ENCODE assay signal across 8 cellular contexts in genomic region chr9:135085830-135086546, GRCh38. TPM values are rescaled to one million over a fixed set of nuclear protein-coding genes. Genes with fewer than 3 reads are reported as not detected.
DNase-seq lines count a peak whose midpoint lies in the region; ATAC-seq, FAIRE-seq and TF ChIP-seq lines count a peak whose summit lies in the region.

No MANE protein-coding gene starts in this region.

- H4K20me1 ChIP-seq in GM12878 (ENCODE audit: control insufficient read depth, insufficient read depth) = no peaks in the 10 kb centered on the region; the same call in 1 of the 2 replicates

- H3K27me3 ChIP-seq in BE2C (no peaks in the 10 kb centered on the region), NT2/D1 (ENCODE audit: insufficient read depth, insufficient read length) (peaks cover 30% of the 10 kb centered on the region), GM12878 (replicated peaks in 1 of 2; ENCODE audit: control insufficient read depth in 2 of 2, insufficient read depth in 2 of 2, low read length in 1 of 2) (peaks cover 3 to 4% of the 10 kb centered on the region in 2 experiments), iPS DF 6.9 (ENCODE audit: control insufficient read depth, insufficient read depth, low read length) (peaks cover 6% of the 10 kb centered on the region; the same call in 1 of the 2 replicates)

- H3K4me1 ChIP-seq in BE2C (peaks cover 4% of the 10 kb centered on the region), NT2/D1 (ENCODE audit: insufficient read depth, insufficient read length) (peaks cover 5% of the 10 kb centered on the region), GM12878 (ENCODE audit: control insufficient read depth, insufficient read depth, low read length) (no peaks in the 10 kb centered on the region), iPS DF 6.9 (ENCODE audit: control insufficient read depth, insufficient read depth, low read length) (peaks cover 6% of the 10 kb centered on the region)

- DNase-seq in BE2C (peak; percentile 85), H54 (ENCODE audit: insufficient read length, low spot score) (peak; percentile 96), NT2/D1 (ENCODE audit: low read depth, low spot score) (peak; percentile 78), GM12878 (ENCODE audit: low read depth, low spot score) (no peak), iPS DF 6.9 (ENCODE audit: low read depth, low spot score) (peak; percentile 77), skeletal muscle cell (ENCODE audit: low read depth) (no peak)

- intact Hi-C loops in GM12878 (cut with micrococcal nuclease; ENCODE audit: unreplicated experiment) = loop anchor here (5.0 kb wide), 1 partner anchor 326 kb away; no protein-coding TSS in a partner anchor

- no peak for TF ChIP-seq EP300 in GM12878 (IDR thresholded peaks at IDR 0.05; ENCODE audit: borderline replicate concordance in 1 of 2, control insufficient read depth in 1 of 2, low read depth in 2 of 2, low read length in 2 of 2)

- ATAC-seq in GM12878 (peak; percentile 71), HG02852 (IDR thresholded peaks at IDR 0.05; ENCODE audit: unreplicated experiment) (no peak), GM19455 (IDR thresholded peaks at IDR 0.05; ENCODE audit: unreplicated experiment) (no peak)

- peak; percentile 77 for TF ChIP-seq RAD21 in GM12878 (IDR thresholded peaks at IDR 0.05; ENCODE audit: insufficient read depth, low read depth, low read length)

- peaks cover 12% of the 10 kb centered on the region for H3K36me3 ChIP-seq in BE2C
- peaks cover 13% of the 10 kb centered on the region for H3K36me3 ChIP-seq in NT2/D1 (ENCODE audit: insufficient read depth, insufficient read length, low read length)
- H3K36me3 ChIP-seq in GM12878 (ENCODE audit: control insufficient read depth in 2 of 2, insufficient read depth in 2 of 2, low read length in 1 of 2) = no peaks in the 10 kb centered on the region
- no peaks in the 10 kb centered on the region for H3K36me3 ChIP-seq in iPS DF 6.9 (ENCODE audit: control insufficient read depth, insufficient read depth, low read length)

- RAD21 ChIA-PET in GM12878 (lab: Charles Lee; ENCODE audit: unreplicated experiment) = no interaction called here

- POLR2A ChIA-PET in GM12878 (lab: Charles Lee) = no interaction called here

- H3K4me2 ChIP-seq in GM12878 (ENCODE audit: control insufficient read depth, insufficient read depth) = no peak overlapping the region

- H3K9me3 ChIP-seq in BE2C = no peaks in the 10 kb centered on the region
- no peaks in the 10 kb centered on the region for H3K9me3 ChIP-seq in NT2/D1 (ENCODE audit: insufficient read depth, low read length)
- H3K9me3 ChIP-seq in GM12878 (replicated peaks; ENCODE audit: control insufficient read depth, insufficient read depth, low read length) = no peaks in the 10 kb centered on the region
- H3K9me3 ChIP-seq in iPS DF 6.9 (ENCODE audit: control insufficient read depth, insufficient read depth, low read length) = no peaks in the 10 kb centered on the region

- SMC1A ChIA-PET in GM12878 (lab: Charles Lee; ENCODE audit: uncharacterized antibody, unreplicated experiment) = no interaction called here

- H3K4me3 ChIP-seq in BE2C (ENCODE audit: low read depth, low read length) (peak overlapping the region; percentile 55), NT2/D1 (ENCODE audit: insufficient read length, low read depth) (peak overlapping the region; percentile 36), GM12878 (no peak overlapping the region), iPS DF 6.9 (ENCODE audit: low read length) (no peak overlapping the region), skeletal muscle cell (ENCODE audit: low read depth, low read length) (peak overlapping the region; percentile 21)

- TF ChIP-seq POLR2A in H54 (IDR thresholded peaks at IDR 0.05; ENCODE audit: low read depth, low read length) (no peak), GM12878 (IDR thresholded peaks at IDR 0.05; ENCODE audit: low read depth, low read length) (no peak)

- CTCF ChIA-PET in GM12878 (lab: Yijun Ruan, JAX) = no interaction called here

- H2AFZ ChIP-seq in GM12878 (ENCODE audit: control insufficient read depth, low read depth, low read length) = no peak overlapping the region

- peak; percentile 83 for FAIRE-seq in H54 (lab: Jason Lieb, UNC)
- FAIRE-seq in GM12878 (lab: Jason Lieb, UNC) = no peak

- TF ChIP-seq CTCF in BE2C (IDR thresholded peaks at IDR 0.05; ENCODE audit: low read depth, low read length) = peak; percentile 96
- peak; percentile 70 to 81 (median 78) for TF ChIP-seq CTCF in GM12878 (IDR thresholded peaks at IDR 0.05 in 2 of 3, conservative IDR thresholded peaks at IDR 0.05 in 1 of 3; ENCODE audit: control insufficient read depth in 2 of 3, extremely low read depth in 1 of 3, insufficient read depth in 1 of 3, low read depth in 3 of 3, low read length in 3 of 3)

- H3K79me2 ChIP-seq in GM12878 (ENCODE audit: control insufficient read depth, insufficient read depth, low read length) = no peaks in the 10 kb centered on the region

- H3K9ac ChIP-seq in NT2/D1 (ENCODE audit: insufficient read length, low read depth) (peak overlapping the region; percentile 86), GM12878 (ENCODE audit: control insufficient read depth, insufficient read depth, low read length) (no peak overlapping the region)

- in situ Hi-C loops in GM12878 (cut with MboI) = loop anchor here (5.0 kb wide), 2 partner anchors 261 to 326 kb away; no protein-coding TSS in a partner anchor

- 17% methylated on average over 30 of the region's 30 CpGs for WGBS in GM12878 (ENCODE audit: insufficient coverage, insufficient replicate concordance, low lambda C conversion rate, missing lambda C conversion rate)
- WGBS in iPS DF 6.9 (ENCODE audit: insufficient coverage, insufficient read length) = no CpG with 5 or more reads among the region's 30 CpGs

- BruUV-seq in GM12878 (replicated peaks; lab: Mats Ljungman, UMichigan) = no TSS peak

- H3K27ac ChIP-seq in GM12878 (ENCODE audit: control insufficient read depth, insufficient read depth) (no peak overlapping the region), iPS DF 6.9 (ENCODE audit: low read length) (no peak overlapping the region)

TF ChIP-seq in GM12878, 131 proteins besides CTCF, POLR2A, EP300 and RAD21:
- TF ChIP-seq FOXK2 (IDR thresholded peaks at IDR 0.05) = no peak
- TF ChIP-seq ETV6 (conservative IDR thresholded peaks at IDR 0.05 in 1 of 2, IDR thresholded peaks at IDR 0.05 in 1 of 2; ENCODE audit: borderline replicate concordance in 1 of 2, low read depth in 1 of 2) = no peak
- TF ChIP-seq SMC3 (IDR thresholded peaks at IDR 0.05; ENCODE audit: borderline replicate concordance, low read length) = peak; percentile 76

RNA-seq across cellular contexts. Expression of gene OLFM1, which starts 1.5 kb away (rescaled TPM):
- polyA plus RNA-seq in BE2C (2012; ENCODE audit: insufficient read depth, insufficient read length, low read depth) = 298 TPM
- not detected in 2 replicates for total RNA-seq in GM12878 (2013; cell fraction: nucleolus; rRNA removed)
- total RNA-seq in GM12878 (2014; rRNA removed) (not detected in 2 replicates), GM12878 (2014; rRNA removed; fragmentation: Illumina TruSeq; extraction: Trizol) (not detected in 2 replicates), GM12878 (2021) (0.21 TPM in 1 of 2 replicates, not detected in the other)
- not detected for polyA plus RNA-seq in GM12878 (2011; ENCODE audit: low read depth)
- polyA plus RNA-seq in GM12878 (2011; rRNA removed) (not detected in 2 replicates), GM12878 (2014; fragmentation: Illumina TruSeq; extraction: Trizol) (not detected in 2 replicates), GM12878 (2014; fragmentation: Nextera tagmentation; extraction: Ambion mirVana) (not detected), GM12878 (2014; rRNA removed) (not detected in 2 replicates), GM12878 (2016; fragmentation: Nextera tagmentation; extraction: Ambion mirVana) (not detected)
- not detected in 2 replicates for polyA plus RNA-seq in GM12878 (2011; cell fraction: cytosol; rRNA removed)
- not detected in 2 replicates for polyA plus RNA-seq in GM12878 (2011; cell fraction: nucleus; rRNA removed)
- polyA plus RNA-seq in GM12878 (2012) = not detected in 2 replicates
- not detected in 2 replicates for polyA minus RNA-seq in GM12878 (2011; rRNA and poly(A)+ RNA removed)
- polyA minus RNA-seq in GM12878 (2011; cell fraction: cytosol; rRNA and poly(A)+ RNA removed) = not detected in 2 replicates
- not detected in 2 replicates for polyA minus RNA-seq in GM12878 (2011; cell fraction: nucleus; rRNA and poly(A)+ RNA removed)

Comparison
In these comparisons a context has a peak if more than half of its experiments do, and no peak if none do; other contexts are left out.
1. DNase-seq: peak in BE2C (single experiment), H54 (single experiment), NT2/D1 (single experiment) and iPS DF 6.9 (single experiment); none in GM12878 (single experiment) and skeletal muscle cell (single experiment).
2. H3K4me3 ChIP-seq: peak in BE2C (single experiment), NT2/D1 (single experiment) and skeletal muscle cell (single experiment); none in GM12878 (single experiment) and iPS DF 6.9 (single experiment).